In the genomic region with DNA sequence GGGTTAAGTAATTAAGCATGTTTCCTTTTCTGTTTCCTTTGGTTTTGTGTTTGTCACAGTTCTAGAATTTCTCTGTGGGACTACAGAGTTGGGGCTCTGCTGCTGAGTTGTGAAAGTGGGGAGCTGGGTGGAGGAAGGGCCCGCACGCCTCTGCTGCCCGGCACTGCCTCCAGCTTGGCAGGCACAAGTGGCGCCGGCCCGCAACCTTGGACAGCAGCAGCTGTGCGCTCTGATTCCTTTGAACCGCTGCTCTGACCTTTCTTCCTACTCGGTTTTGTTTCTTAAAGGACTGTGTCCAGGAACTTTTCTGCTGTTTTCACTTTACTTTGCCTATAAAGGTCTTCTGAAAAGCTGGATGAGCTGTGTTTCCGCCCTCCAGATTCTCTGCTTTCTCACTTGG, we compare ENCODE assay signal across 1 cellular context.
TF ChIP-seq lines count a peak whose summit lies in the region.

No MANE protein-coding gene starts in this region.

TF ChIP-seq in Ishikawa, 13 proteins besides CTCF, POLR2A, EP300 and RAD21 (continued from another document):
- TF ChIP-seq, protein P1, sequence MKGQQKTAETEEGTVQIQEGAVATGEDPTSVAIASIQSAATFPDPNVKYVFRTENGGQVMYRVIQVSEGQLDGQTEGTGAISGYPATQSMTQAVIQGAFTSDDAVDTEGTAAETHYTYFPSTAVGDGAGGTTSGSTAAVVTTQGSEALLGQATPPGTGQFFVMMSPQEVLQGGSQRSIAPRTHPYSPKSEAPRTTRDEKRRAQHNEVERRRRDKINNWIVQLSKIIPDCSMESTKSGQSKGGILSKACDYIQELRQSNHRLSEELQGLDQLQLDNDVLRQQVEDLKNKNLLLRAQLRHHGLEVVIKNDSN (IDR thresholded peaks at IDR 0.05) = no peak
- TF ChIP-seq EGR1 (IDR thresholded peaks at IDR 0.05) (no peak), ZBTB7A (IDR thresholded peaks at IDR 0.05; ENCODE audit: low read depth) (no peak), TCF12 (IDR thresholded peaks at IDR 0.05; ENCODE audit: low read depth) (no peak), FOXM1 (IDR thresholded peaks at IDR 0.05; ENCODE audit: borderline replicate concordance, low read depth) (no peak), TAF1 (IDR thresholded peaks at IDR 0.05; ENCODE audit: low read depth) (no peak)
